In the genomic region with DNA sequence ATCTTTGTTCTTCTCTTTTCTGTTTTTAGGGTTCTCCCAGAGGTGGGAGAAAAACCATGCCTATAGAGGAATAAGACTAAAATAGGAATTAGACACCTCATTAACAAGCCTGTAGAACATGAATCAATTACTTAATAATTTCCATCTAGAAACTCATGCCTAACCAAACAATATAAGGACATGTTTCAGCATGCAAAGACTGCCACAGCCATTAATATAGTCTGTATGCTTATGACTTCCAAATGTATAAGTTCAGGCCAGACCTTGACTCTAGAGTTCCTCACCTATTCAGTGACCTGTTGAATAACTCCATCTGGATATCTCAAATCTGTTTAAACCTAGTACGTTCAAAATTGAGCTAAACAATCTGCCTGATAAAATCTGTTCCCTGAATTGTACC, we compare ENCODE assay signal across 21 cellular contexts.
"Had no signal": no experiment of that assay in that cellular context is flagged by ENCODE, and none has a peak within 500 bp of the region (broad histone marks: within the 10 kb centered on the region; RNA-seq: fewer than 3 reads in every experiment).

No MANE protein-coding gene starts in this region.

- DNase-seq: IMR-90, Karpas-422, KG1, MM.1S, NCI-H1092 treated with DMSO at 0.1 percent for 48 hours, NCI-H1417 treated with DMSO at 0.1 percent for 48 hours, NCI-H146, NCI-H1694 treated with DMSO at 0.1 percent for 48 hours, NCI-H1930, NCI-H2081, NCI-H2107, NCI-H2227 treated with DMSO at 0.1 percent for 48 hours, NCI-H524 treated with DMSO at 0.1 percent for 48 hours, NCI-H69, NCI-H774, SHP77 treated with DMSO at 0.1 percent for 48 hours, SJCRH30 had no signal

- FAIRE-seq: HepG2 had no signal

- H3K36me3 ChIP-seq: SJCRH30 had no signal

- H3K27me3 ChIP-seq: SJCRH30 had no signal

- ATAC-seq: HepG2, Panc1, Right ventricle myocardium inferior, SK-N-SH treated with all-trans-retinoic acid at 6 μM for 48 hours had no signal

- H3K4me3 ChIP-seq: SJCRH30 had no signal
